18 cellular contexts compared by ENCODE assay signal in the genomic region with DNA sequence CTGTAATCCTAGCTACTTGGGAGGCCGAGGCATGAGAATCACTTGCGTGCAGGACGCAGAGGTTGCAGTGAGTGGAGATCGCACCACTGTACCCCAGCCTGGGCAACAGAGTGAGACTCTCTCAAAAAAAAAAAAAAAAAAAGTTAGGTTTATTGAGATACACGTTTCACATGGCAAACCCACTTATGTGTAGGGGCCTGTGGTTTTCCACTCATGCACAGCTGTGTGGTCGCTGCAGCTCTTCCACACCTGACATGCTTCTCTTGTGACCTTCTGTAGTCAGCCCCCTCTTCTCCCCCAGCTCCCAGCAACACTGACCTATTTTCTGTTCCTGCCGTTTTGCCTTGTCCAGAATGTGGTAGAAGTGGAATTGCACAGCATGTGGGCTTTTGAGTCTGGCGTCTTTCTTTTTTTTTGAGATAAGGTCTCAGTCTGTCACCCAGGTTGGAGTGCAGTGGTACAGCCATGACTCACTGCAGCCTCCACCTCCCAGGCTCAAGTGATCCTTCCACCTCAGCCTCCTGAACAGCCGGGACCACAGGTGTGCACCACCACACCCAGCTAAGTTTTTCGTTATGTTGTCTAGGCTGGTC. TPM values are rescaled to one million over a fixed set of nuclear protein-coding genes. Genes with fewer than 3 reads are reported as not detected.
"Had no signal": no experiment of that assay in that cellular context is flagged by ENCODE, and none has a peak within 500 bp of the region (broad histone marks: within the 10 kb centered on the region; RNA-seq: fewer than 3 reads in every experiment).

No MANE protein-coding gene starts in this region.

- H3K4me3 ChIP-seq: ascending aorta, coronary artery, lower lobe of right lung, ovary, psoas muscle, SK-N-MC, skin epidermis had no signal

- H3K4me1 ChIP-seq: psoas muscle had no signal

- H3K27me3 Mint-ChIP-seq: activated B cell treated with CpG ODN at 0.5 μM for 24 hours; activated naive CD4-positive, alpha-beta T cell treated with anti-CD3 and anti-CD28 coated beads, Interleukin-2, amount 50 U/mL, for 24 hours had no signal

- H3K4me3 Mint-ChIP-seq: activated B cell treated with CpG ODN at 0.5 μM for 24 hours; activated naive CD4-positive, alpha-beta T cell treated with anti-CD3 and anti-CD28 coated beads, Interleukin-2, amount 50 U/mL, for 24 hours; activated T-cell treated with anti-CD3 and anti-CD28 coated beads, Interleukin-2, amount 50 U/mL, for 4 hours; mesothelial cell of epicardium had no signal

- H3K4me1 Mint-ChIP-seq: mesothelial cell of epicardium had no signal

- H3K9me3 ChIP-seq: ascending aorta, lower lobe of right lung, ovary, psoas muscle had no signal

- H3K27me3 ChIP-seq: ascending aorta, ovary had no signal

- H3K27ac Mint-ChIP-seq: mesothelial cell of epicardium had no signal

- H3K27ac ChIP-seq: ascending aorta, coronary artery, lower lobe of right lung, ovary, psoas muscle, SK-N-MC, skin epidermis had no signal

- ATAC-seq: activated T-cell treated with anti-CD3 and anti-CD28 coated beads, Interleukin-2, amount 50 U/mL, for 4 hours; lower lobe of right lung; psoas muscle; right cardiac atrium had no signal

- H3K9me3 Mint-ChIP-seq: activated B cell treated with CpG ODN at 0.5 μM for 24 hours; activated naive CD4-positive, alpha-beta T cell treated with anti-CD3 and anti-CD28 coated beads, Interleukin-2, amount 50 U/mL, for 24 hours; activated T-cell treated with anti-CD3 and anti-CD28 coated beads, Interleukin-2, amount 50 U/mL, for 4 hours had no signal

- H3K36me3 ChIP-seq: lower lobe of right lung, ovary had no signal

- DNase-seq: activated B cell treated with CpG ODN at 0.5 μM for 24 hours; activated gamma-delta T cell; activated T-cell treated with anti-CD3 and anti-CD28 coated beads, Interleukin-2, amount 50 U/mL, for 4 hours; erythroblast; foreskin melanocyte; hypothalamus; lower lobe of right lung; ovary; psoas muscle; right cardiac atrium; stimulated activated CD4-positive, alpha-beta T cell treated with anti-CD3 and anti-CD28 coated beads, Interleukin-4, amount 100 ng/mL, for 1 hour; T-helper 9 cell had no signal

RNA-seq across cellular contexts. Expression of gene TEX22, which starts 29.7 kb away (rescaled TPM):
- total RNA-seq: ascending aorta had no signal
